21 cellular contexts compared by ENCODE assay signal in genomic region chr1:55997550-55997949, GRCh38.
"Had no signal": no experiment of that assay in that cellular context is flagged by ENCODE, and none has a peak within 500 bp of the region (broad histone marks: within the 10 kb centered on the region; RNA-seq: fewer than 3 reads in every experiment).

No MANE protein-coding gene starts in this region.

- H3K4me1 ChIP-seq: neural progenitor cell, spleen, upper lobe of left lung had no signal

- H3K27ac ChIP-seq: coronary artery, neural progenitor cell, spleen, thoracic aorta, upper lobe of left lung, WERI-Rb-1 had no signal

- ATAC-seq: activated CD8-positive, alpha-beta memory T cell treated with anti-CD3 and anti-CD28 coated beads, Interleukin-2, amount 10 ng/mL, durations not matched to agents 7 days and 5 days; activated CD8-positive, alpha-beta T cell treated with anti-CD3 and anti-CD28 coated beads for 36 hours; naive thymus-derived CD4-positive, alpha-beta T cell had no signal

- H3K4me2 ChIP-seq: neural progenitor cell had no signal

- DNase-seq: activated CD4-positive, alpha-beta T cell treated with anti-CD3 and anti-CD28 coated beads, Interleukin-2, amount 10 ng/mL, durations not matched to agents 7 days and 5 days; activated CD4-positive, CD25-positive, alpha-beta regulatory T cell treated with anti-CD3 and anti-CD28 coated beads, Interleukin-2, amount 50 U/mL, for 72 hours; activated CD8-positive, alpha-beta memory T cell treated with anti-CD3 and anti-CD28 coated beads, Interleukin-2, amount 10 ng/mL, durations not matched to agents 7 days and 5 days; activated CD8-positive, alpha-beta T cell treated with anti-CD3 and anti-CD28 coated beads for 36 hours; activated effector memory CD4-positive, alpha-beta T cell treated with anti-CD3 and anti-CD28 coated beads, Interleukin-2, amount 50 U/mL, for 16 hours; activated naive CD4-positive, alpha-beta T cell treated with anti-CD3 and anti-CD28 coated beads, Interleukin-2, amount 10 ng/mL, durations not matched to agents 7 days and 5 days; activated T-cell treated with anti-CD3 and anti-CD28 coated beads for 4 hours; cerebellar nuclear complex; kidney; naive thymus-derived CD4-positive, alpha-beta T cell; retina; spleen; stimulated activated CD4-positive, alpha-beta T cell treated with anti-CD3 and anti-CD28 coated beads, Interleukin-4, amount 100 ng/mL, for 1 hour; stimulated activated naive CD4-positive, alpha-beta T cell treated with Interleukin-2 at 50 U/mL for 16 hours; T-helper 1 cell; upper lobe of left lung; WERI-Rb-1 had no signal

- H3K36me3 ChIP-seq: neural progenitor cell, spleen, thoracic aorta, upper lobe of left lung, WERI-Rb-1 had no signal

- H3K9ac ChIP-seq: neural progenitor cell had no signal

- H3K27me3 ChIP-seq: neural progenitor cell, spleen, upper lobe of left lung had no signal

- H2AFZ ChIP-seq: neural progenitor cell had no signal

- H3K4me3 ChIP-seq: coronary artery, lung, neural progenitor cell, spleen, thoracic aorta, upper lobe of left lung had no signal

- H3K9me3 ChIP-seq: thoracic aorta, upper lobe of left lung had no signal
